31 cellular contexts compared by ENCODE assay signal in the genomic region with DNA sequence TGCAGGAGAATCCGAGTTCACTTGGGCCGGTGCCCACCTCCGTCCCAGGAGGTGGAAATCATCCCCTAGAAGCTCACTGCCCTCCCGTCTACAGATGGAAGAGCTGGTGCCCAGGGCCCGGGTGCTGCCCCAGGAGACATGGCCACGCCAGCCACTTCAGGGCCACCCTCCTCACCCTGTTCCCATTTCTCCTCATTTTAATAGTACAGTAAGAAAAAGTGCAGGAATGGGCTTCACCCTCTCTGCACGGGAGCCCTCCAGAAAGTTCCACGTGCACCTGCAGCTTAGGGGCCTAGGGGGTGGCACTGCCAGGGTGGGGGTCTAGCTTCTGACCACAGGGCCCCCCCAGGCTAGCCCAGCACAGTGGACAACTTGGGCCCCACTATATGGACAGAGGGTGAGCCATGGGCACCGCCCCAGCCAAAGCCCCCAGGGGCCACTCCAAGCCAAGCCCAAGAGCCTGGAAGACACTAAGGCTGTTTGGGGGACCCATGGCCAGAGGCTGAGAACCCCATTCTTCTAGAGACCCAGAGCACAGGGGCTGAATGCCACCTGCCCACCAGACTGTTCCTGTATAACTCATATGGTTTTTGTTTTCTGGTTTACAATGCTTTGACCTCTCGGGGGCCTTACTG. TPM values are rescaled to one million over a fixed set of nuclear protein-coding genes. Genes with fewer than 3 reads are reported as not detected.
DNase-seq lines count a peak whose midpoint lies in the region; ATAC-seq and TF ChIP-seq lines count a peak whose summit lies in the region.
"Had no signal": no experiment of that assay in that cellular context is flagged by ENCODE, and none has a peak within 500 bp of the region (broad histone marks: within the 10 kb centered on the region; RNA-seq: fewer than 3 reads in every experiment).

No MANE protein-coding gene starts in this region.

- DNase-seq in activated CD4-positive, alpha-beta T cell treated with anti-CD3 and anti-CD28 coated beads for 1 hour, result peak; percentile 5
- no peak for DNase-seq in activated CD4-positive, alpha-beta T cell treated with anti-CD3 and anti-CD28 coated beads for 36 hours
- DNase-seq in 8988T, result peak; percentile 0
- peak; percentile 36 for DNase-seq in ecto neural progenitor cell (ENCODE audit: low spot score)
- DNase-seq in ovary, result peak in 3 of 5 donors; percentile 12 to 28 (median 13)
- DNase-seq in Calu3, result no peak
- DNase-seq: activated CD4-positive, alpha-beta T cell treated with anti-CD3 and anti-CD28 coated beads for 4 hours; activated naive CD4-positive, alpha-beta T cell treated with Interleukin-2 at 50 U/mL for 16 hours; activated T-cell treated with anti-CD3 and anti-CD28 coated beads, Interleukin-2, amount 50 U/mL, for 4 hours; DMS79 treated with DMSO at 0.1 percent for 48 hours; esophagus squamous epithelium; foreskin keratinocyte; GDM1; IMR-90; NCI-H2107; SJCRH30; stimulated activated CD4-positive, alpha-beta T cell treated with anti-CD3 and anti-CD28 coated beads, Interleukin-12 subunit alpha, Interleukin-12 subunit beta, amount 100 ng/mL, for 4 hours; stimulated activated CD4-positive, alpha-beta T cell treated with anti-CD3 and anti-CD28 coated beads, Interleukin-2, amount 100 ng/mL, for 48 hours; SW 1271; T-helper 9 cell; trophoblast cell had no signal

- no peaks in the 10 kb centered on the region for H3K9me3 ChIP-seq in ovary
- H3K9me3 ChIP-seq: adrenal gland, body of pancreas, esophagus squamous epithelium, SJCRH30 had no signal

- BruUV-seq in Calu3 (replicated peaks; lab: Mats Ljungman, UMichigan), result no TSS peak

- H3K9me3 Mint-ChIP-seq in activated CD4-positive, alpha-beta T cell treated with anti-CD3 and anti-CD28 coated beads for 36 hours (ENCODE audit: low read depth), result no peaks in the 10 kb centered on the region
- H3K9me3 Mint-ChIP-seq in Calu3 (ENCODE audit: low read depth, unreplicated experiment), result no peaks in the 10 kb centered on the region
- H3K9me3 Mint-ChIP-seq: activated T-cell treated with anti-CD3 and anti-CD28 coated beads, Interleukin-2, amount 50 U/mL, for 4 hours had no signal

- H3K4me1 Mint-ChIP-seq in activated CD4-positive, alpha-beta T cell treated with anti-CD3 and anti-CD28 coated beads for 36 hours, result no peaks in the 10 kb centered on the region
- H3K4me1 Mint-ChIP-seq in Calu3 (ENCODE audit: low read depth, unreplicated experiment), result no peaks in the 10 kb centered on the region

- no peak overlapping the region for H3K27ac Mint-ChIP-seq in activated CD4-positive, alpha-beta T cell treated with anti-CD3 and anti-CD28 coated beads for 36 hours
- no peak overlapping the region for H3K27ac Mint-ChIP-seq in Calu3 (ENCODE audit: unreplicated experiment)
- H3K27ac Mint-ChIP-seq: progenitor cell of endocrine pancreas had no signal

- H3K4me3 Mint-ChIP-seq in activated CD4-positive, alpha-beta T cell treated with anti-CD3 and anti-CD28 coated beads for 36 hours, result no peak overlapping the region
- H3K4me3 Mint-ChIP-seq in Calu3 (ENCODE audit: low read depth, unreplicated experiment), result no peak overlapping the region
- H3K4me3 Mint-ChIP-seq: activated T-cell treated with anti-CD3 and anti-CD28 coated beads, Interleukin-2, amount 50 U/mL, for 4 hours had no signal

- H3K27ac ChIP-seq in ovary, result no peak overlapping the region
- H3K27ac ChIP-seq: 22Rv1, adrenal gland, body of pancreas, C4-2B, esophagus squamous epithelium, foreskin keratinocyte, SJCRH30 had no signal

- WGBS in ovary, 3 donors, result 90 to 93% (median 92%) methylated on average over 10 of the region's 10 CpGs

- ATAC-seq in activated CD4-positive, alpha-beta T cell treated with anti-CD3 and anti-CD28 coated beads for 36 hours, result no peak
- ATAC-seq in HG02642 (IDR thresholded peaks at IDR 0.05; ENCODE audit: poor library complexity, unreplicated experiment) (no peak), HG02970 (IDR thresholded peaks at IDR 0.05; ENCODE audit: low FRiP score, unreplicated experiment) (no peak)
- ATAC-seq: activated T-cell treated with anti-CD3 and anti-CD28 coated beads, Interleukin-2, amount 50 U/mL, for 4 hours; body of pancreas; foreskin keratinocyte; sciatic nerve had no signal

- intact Hi-C loops in activated CD4-positive, alpha-beta T cell treated with anti-CD3 and anti-CD28 coated beads for 36 hours (cut with DNase I, micrococcal nuclease), result no loop called here
- intact Hi-C loops in ovary (cut with DNase I) (loop anchor here in 1 of 4 donors (10.0 kb wide), 1 partner anchor 66 kb away; the partner anchor contains the start of gene LSS), Calu3 (cut with micrococcal nuclease; ENCODE audit: unreplicated experiment) (no loop called here)

- no peaks in the 10 kb centered on the region for H3K36me3 ChIP-seq in ovary
- H3K36me3 ChIP-seq: adrenal gland, esophagus squamous epithelium, SJCRH30 had no signal

- H3K4me1 ChIP-seq in ovary (ENCODE audit: insufficient read depth), result no peaks in the 10 kb centered on the region
- H3K4me1 ChIP-seq: adrenal gland, Caco-2, foreskin keratinocyte, SJCRH30 had no signal

- TF ChIP-seq POLR2A in ovary (IDR thresholded peaks at IDR 0.05), result no peak

- no peaks in the 10 kb centered on the region for H3K27me3 ChIP-seq in ovary
- H3K27me3 ChIP-seq: adrenal gland, body of pancreas, SJCRH30 had no signal

- H3K36me3 Mint-ChIP-seq in activated CD4-positive, alpha-beta T cell treated with anti-CD3 and anti-CD28 coated beads for 36 hours (ENCODE audit: low read depth), result no peaks in the 10 kb centered on the region
- peaks cover 16% of the 10 kb centered on the region for H3K36me3 Mint-ChIP-seq in Calu3 (ENCODE audit: insufficient read depth, unreplicated experiment)

- CTCF ChIA-PET in activated CD4-positive, alpha-beta T cell treated with anti-CD3 and anti-CD28 coated beads for 36 hours (lab: Charles Lee), result interaction anchor here (0.6 to 1.2 kb wide), 3 partner anchors 9 to 116 kb away, joined by 3 read pairs; no protein-coding TSS in a partner anchor
- CTCF ChIA-PET in Calu3 (lab: Charles Lee), result interaction anchor here (1.3 kb wide), 1 partner anchor 15 kb away, joined by 5 read pairs; no protein-coding TSS in a partner anchor

- H3K4me3 ChIP-seq in ovary, result no peak overlapping the region
- H3K4me3 ChIP-seq: adrenal gland, body of pancreas, esophagus squamous epithelium, SJCRH30 had no signal

- TF ChIP-seq CTCF in ovary (IDR thresholded peaks at IDR 0.05), result no peak
- TF ChIP-seq CTCF in Calu3 (IDR thresholded peaks at IDR 0.05; ENCODE audit: unreplicated experiment), result no peak

- no peaks in the 10 kb centered on the region for H3K27me3 Mint-ChIP-seq in activated CD4-positive, alpha-beta T cell treated with anti-CD3 and anti-CD28 coated beads for 36 hours
- peaks cover 16% of the 10 kb centered on the region for H3K27me3 Mint-ChIP-seq in Calu3 (ENCODE audit: unreplicated experiment)
- H3K27me3 Mint-ChIP-seq: progenitor cell of endocrine pancreas had no signal

- no peak for TF ChIP-seq EP300 in ovary (IDR thresholded peaks at IDR 0.05)

- POLR2A ChIA-PET in activated CD4-positive, alpha-beta T cell treated with anti-CD3 and anti-CD28 coated beads for 36 hours (lab: Charles Lee), result interaction anchor here (0.7 kb wide), 1 partner anchor 15 kb away, joined by 4 read pairs; no protein-coding TSS in a partner anchor

RNA-seq across cellular contexts. Expression of gene FTCD, which starts 3.4 kb away (rescaled TPM):
- under 1 TPM; 0.16 to 0.23 TPM for total RNA-seq in activated CD4-positive, alpha-beta T cell treated with anti-CD3 and anti-CD28 coated beads for 36 hours
- total RNA-seq in ovary, result 1 to 10 TPM in 5 of 7 donors, under 1 TPM in 2; 0.83 to 7.5 (median 3.8) TPM
- 1 to 10 TPM in 1 of 2 donors, not detected in 1; 3.5 TPM for polyA plus RNA-seq in ovary
- 0.31 and 1.3 TPM in 2 replicates for total RNA-seq in Calu3 (2022)
- total RNA-seq: dermis microvascular lymphatic vessel endothelial cell, esophagus squamous epithelium, foreskin keratinocyte, IMR-90, SJCRH30 had no signal
- polyA plus RNA-seq: foreskin keratinocyte had no signal

RNA-seq across cellular contexts. Expression of gene SPATC1L, which starts 25.5 kb away (rescaled TPM):
- 10 to 100 TPM in 1 of 2 experiments, 1 to 10 TPM in 1; 8.1 to 13.0 TPM for total RNA-seq in activated CD4-positive, alpha-beta T cell treated with anti-CD3 and anti-CD28 coated beads for 36 hours
- total RNA-seq in ovary (10 to 100 TPM in 5 of 7 donors, 1 to 10 TPM in 2; 7.2 to 21.1 (median 14.9) TPM), Calu3 (2022) (4.4 and 5.5 TPM in 2 replicates)
- polyA plus RNA-seq in ovary, result 10 to 100 TPM in 1 of 2 donors, 1 to 10 TPM in 1; 2.8 to 21.3 TPM

Comparison
In these comparisons a context has a peak if more than half of its experiments do, and no peak if none do; other contexts are left out.
1. DNase-seq: peak in activated CD4-positive, alpha-beta T cell treated with anti-CD3 and anti-CD28 coated beads for 1 hour (single experiment), 8988T (single experiment), ecto neural progenitor cell (single experiment) and ovary (3 of 5); none in activated CD4-positive, alpha-beta T cell treated with anti-CD3 and anti-CD28 coated beads for 36 hours (single experiment) and Calu3 (single experiment).